Comparison of ENCODE assay signal across 13 cellular contexts in genomic region chr4:14152834-14153519, GRCh38.
DNase-seq lines count a peak whose midpoint lies in the region; ATAC-seq and TF ChIP-seq lines count a peak whose summit lies in the region.
"Had no signal": no experiment of that assay in that cellular context is flagged by ENCODE, and none has a peak within 500 bp of the region (broad histone marks: within the 10 kb centered on the region; RNA-seq: fewer than 3 reads in every experiment).

No MANE protein-coding gene starts in this region.

- ATAC-seq in GM18873 (IDR thresholded peaks at IDR 0.05; ENCODE audit: low FRiP score, unreplicated experiment) (peak; percentile 92), GM21526 (IDR thresholded peaks at IDR 0.05; ENCODE audit: low FRiP score, unreplicated experiment) (peak; percentile 55), HG03045 (IDR thresholded peaks at IDR 0.05; ENCODE audit: unreplicated experiment) (peak; percentile 55), activated B cell treated with CpG ODN at 0.5 μM for 24 hours (ENCODE audit: low read depth) (peak; percentile 50)
- ATAC-seq: naive thymus-derived CD4-positive, alpha-beta T cell had no signal

- CTCF ChIA-PET in activated B cell treated with CpG ODN at 0.5 μM for 24 hours (lab: Charles Lee) = no interaction called here

- no peak overlapping the region for H3K27ac Mint-ChIP-seq in activated B cell treated with CpG ODN at 0.5 μM for 24 hours
- H3K27ac Mint-ChIP-seq: CD4-positive, alpha-beta memory T cell; naive thymus-derived CD4-positive, alpha-beta T cell had no signal

- H3K4me3 Mint-ChIP-seq in activated B cell treated with CpG ODN at 0.5 μM for 24 hours = no peak overlapping the region
- H3K4me3 Mint-ChIP-seq: CD4-positive, alpha-beta memory T cell; naive thymus-derived CD4-positive, alpha-beta T cell had no signal

- TF ChIP-seq CTCF in activated B cell treated with CpG ODN at 0.5 μM for 24 hours (IDR thresholded peaks at IDR 0.05) = no peak

- no peaks in the 10 kb centered on the region for H3K36me3 Mint-ChIP-seq in activated B cell treated with CpG ODN at 0.5 μM for 24 hours (ENCODE audit: low read depth)
- H3K36me3 Mint-ChIP-seq: CD4-positive, alpha-beta memory T cell; naive thymus-derived CD4-positive, alpha-beta T cell had no signal

- intact Hi-C loops in activated B cell treated with CpG ODN at 0.5 μM for 24 hours (cut with micrococcal nuclease) = no loop called here

- DNase-seq in activated B cell treated with CpG ODN at 0.5 μM for 24 hours = no peak
- DNase-seq in HK-2 (ENCODE audit: unreplicated experiment) = no peak
- DNase-seq in NCI-H774 (lab: John Stamatoyannopoulos, UW) = no peak
- no peak for DNase-seq in NCI-H2196 treated with DMSO at 0.1 percent for 48 hours (lab: John Stamatoyannopoulos, UW; ENCODE audit: unreplicated experiment)
- DNase-seq in activated CD4-positive, alpha-beta T cell treated with anti-CD3 and anti-CD28 coated beads, Interleukin-2, amount 50 U/mL, for 48 hours = no peak
- DNase-seq: activated CD4-positive, alpha-beta T cell treated with anti-CD3 and anti-CD28 coated beads, Interleukin-2, amount 50 U/mL, for 1 hour; activated naive CD4-positive, alpha-beta T cell treated with Interleukin-2 at 50 U/mL for 16 hours; CD4-positive, alpha-beta memory T cell; naive thymus-derived CD4-positive, alpha-beta T cell; NCI-H69 had no signal

- H3K27me3 Mint-ChIP-seq in activated B cell treated with CpG ODN at 0.5 μM for 24 hours = no peaks in the 10 kb centered on the region

- POLR2A ChIA-PET in activated B cell treated with CpG ODN at 0.5 μM for 24 hours (lab: Charles Lee) = no interaction called here

- H3K4me1 Mint-ChIP-seq in activated B cell treated with CpG ODN at 0.5 μM for 24 hours = peaks cover 35% of the 10 kb centered on the region
- H3K4me1 Mint-ChIP-seq: CD4-positive, alpha-beta memory T cell; naive thymus-derived CD4-positive, alpha-beta T cell had no signal

- no peaks in the 10 kb centered on the region for H3K9me3 Mint-ChIP-seq in activated B cell treated with CpG ODN at 0.5 μM for 24 hours
- H3K9me3 Mint-ChIP-seq: CD4-positive, alpha-beta memory T cell; naive thymus-derived CD4-positive, alpha-beta T cell had no signal
